In the genomic region with DNA sequence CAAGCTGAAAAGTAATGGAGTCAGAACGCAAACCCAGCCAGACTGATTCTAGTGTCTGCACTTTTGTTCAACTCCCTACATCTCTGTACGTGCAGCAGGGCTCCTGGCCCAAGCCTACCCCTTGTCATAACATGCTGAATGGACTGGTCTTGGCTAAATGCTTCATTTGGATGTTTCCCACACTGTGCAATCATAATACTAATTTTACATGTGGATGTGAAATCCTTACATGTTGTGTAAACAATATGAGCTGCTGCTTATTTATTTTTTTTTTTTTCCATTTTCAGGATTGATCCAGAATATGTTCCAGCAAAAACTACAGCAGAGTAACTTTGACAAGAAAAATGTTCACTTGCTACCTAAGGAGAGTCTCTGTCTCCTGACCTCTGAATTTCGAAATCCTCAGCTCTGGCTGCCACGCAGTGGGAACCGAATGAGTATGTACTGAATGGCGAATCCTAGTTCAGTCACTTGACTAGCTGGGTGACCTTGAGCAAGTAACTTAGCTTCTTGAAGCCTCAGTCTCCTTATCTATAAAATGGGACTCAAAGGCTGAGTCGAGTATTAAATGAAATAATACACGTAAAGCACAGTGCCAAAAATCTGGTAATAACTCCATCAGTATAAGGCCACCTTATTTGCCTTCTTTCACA, we compare ENCODE assay signal across 16 cellular contexts.
"Had no signal": no experiment of that assay in that cellular context is flagged by ENCODE, and none has a peak within 500 bp of the region (broad histone marks: within the 10 kb centered on the region; RNA-seq: fewer than 3 reads in every experiment).

No MANE protein-coding gene starts in this region.

- H3K4me3 Mint-ChIP-seq: activated CD4-positive, alpha-beta memory T cell treated with anti-CD3 and anti-CD28 coated beads for 36 hours; activated T-cell treated with anti-CD3 and anti-CD28 coated beads, Interleukin-2, amount 50 U/mL, for 4 hours; naive thymus-derived CD4-positive, alpha-beta T cell; stimulated activated naive CD8-positive, alpha-beta T cell treated with anti-CD3 and anti-CD28 coated beads, Interleukin-15, Interleukin-2, amounts not matched to agents 100 ng/mL and 50 ng/mL, for 24 hours had no signal

- H3K9me3 Mint-ChIP-seq: activated CD4-positive, alpha-beta memory T cell treated with anti-CD3 and anti-CD28 coated beads for 36 hours; activated naive CD4-positive, alpha-beta T cell treated with anti-CD3 and anti-CD28 coated beads, Interleukin-2, amount 50 U/mL, for 72 hours; activated T-cell treated with anti-CD3 and anti-CD28 coated beads, Interleukin-2, amount 50 U/mL, for 4 hours; stimulated activated naive CD8-positive, alpha-beta T cell treated with anti-CD3 and anti-CD28 coated beads, Interleukin-15, Interleukin-2, amounts not matched to agents 100 ng/mL and 50 ng/mL, for 24 hours had no signal

- H3K4me1 Mint-ChIP-seq: naive thymus-derived CD4-positive, alpha-beta T cell had no signal

- H3K4me3 ChIP-seq: dorsolateral prefrontal cortex, testis, upper lobe of right lung had no signal

- H3K27ac ChIP-seq: testis, upper lobe of right lung had no signal

- H3K36me3 Mint-ChIP-seq: activated CD4-positive, alpha-beta memory T cell treated with anti-CD3 and anti-CD28 coated beads for 36 hours; activated naive CD4-positive, alpha-beta T cell treated with anti-CD3 and anti-CD28 coated beads, Interleukin-2, amount 50 U/mL, for 72 hours; naive thymus-derived CD4-positive, alpha-beta T cell had no signal

- H3K9me3 ChIP-seq: testis, upper lobe of right lung had no signal

- DNase-seq: activated CD4-positive, alpha-beta memory T cell treated with anti-CD3 and anti-CD28 coated beads for 36 hours; activated CD4-positive, alpha-beta T cell treated with anti-CD3 and anti-CD28 coated beads for 1 hour; activated effector memory CD4-positive, alpha-beta T cell treated with anti-CD3 and anti-CD28 coated beads, Interleukin-2, amount 50 U/mL, for 16 hours; activated T-cell treated with anti-CD3 and anti-CD28 coated beads, Interleukin-2, amount 50 U/mL, for 4 hours; anterior cingulate cortex; dorsolateral prefrontal cortex; foreskin melanocyte; head of caudate nucleus; naive thymus-derived CD4-positive, alpha-beta T cell; stimulated activated CD4-positive, alpha-beta T cell treated with anti-CD3 and anti-CD28 coated beads, Interleukin-4, amount 100 ng/mL, for 24 hours; SW 1271; testis; upper lobe of right lung had no signal

- H3K27ac Mint-ChIP-seq: activated CD4-positive, alpha-beta memory T cell treated with anti-CD3 and anti-CD28 coated beads for 36 hours; activated naive CD4-positive, alpha-beta T cell treated with anti-CD3 and anti-CD28 coated beads, Interleukin-2, amount 50 U/mL, for 72 hours; naive thymus-derived CD4-positive, alpha-beta T cell; stimulated activated naive CD8-positive, alpha-beta T cell treated with anti-CD3 and anti-CD28 coated beads, Interleukin-15, Interleukin-2, amounts not matched to agents 100 ng/mL and 50 ng/mL, for 24 hours had no signal

- H3K27me3 ChIP-seq: dorsolateral prefrontal cortex, testis, upper lobe of right lung had no signal

- H3K36me3 ChIP-seq: upper lobe of right lung had no signal

- ATAC-seq: activated naive CD4-positive, alpha-beta T cell treated with anti-CD3 and anti-CD28 coated beads, Interleukin-2, amount 50 U/mL, for 72 hours; activated T-cell treated with anti-CD3 and anti-CD28 coated beads, Interleukin-2, amount 50 U/mL, for 4 hours; naive thymus-derived CD4-positive, alpha-beta T cell; upper lobe of right lung had no signal

- FAIRE-seq: endometrium had no signal

- H3K4me1 ChIP-seq: testis had no signal
